ENCODE assay signal across 20 cellular contexts in the genomic region with DNA sequence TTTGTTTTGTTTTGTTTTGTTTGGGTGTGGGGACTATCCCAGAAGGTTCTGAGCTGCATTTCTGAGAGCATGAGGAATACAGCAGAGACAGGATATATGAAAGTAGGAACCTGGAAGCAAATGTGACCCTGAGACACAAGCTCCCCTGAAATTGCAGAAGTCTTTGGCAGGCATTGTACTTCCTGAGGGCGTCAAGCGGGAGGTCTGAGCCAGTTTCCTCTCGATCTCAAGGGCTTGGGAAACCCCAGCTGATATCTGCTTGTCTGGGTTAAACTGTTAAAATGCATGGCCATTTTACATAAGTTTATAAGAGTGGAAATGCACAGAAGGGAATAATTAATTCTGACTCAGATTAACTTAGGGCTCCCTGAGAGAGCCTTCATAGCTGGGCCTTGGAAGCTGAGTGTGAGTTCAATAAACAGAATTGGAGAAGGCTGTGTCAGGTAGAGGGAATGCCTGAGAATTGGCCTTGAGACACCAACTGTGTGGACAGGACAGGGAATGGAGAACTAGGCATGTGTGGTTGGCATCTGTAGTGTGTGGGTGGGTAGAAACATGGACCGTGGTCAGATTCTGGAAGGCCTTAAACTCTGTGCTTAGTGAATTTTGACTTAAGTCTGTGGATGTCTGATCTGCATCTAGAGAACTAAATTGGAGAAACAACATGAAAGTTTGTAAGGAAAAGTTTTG. TPM values are rescaled to one million over a fixed set of nuclear protein-coding genes. Genes with fewer than 3 reads are reported as not detected.
DNase-seq lines count a peak whose midpoint lies in the region; ATAC-seq, FAIRE-seq and TF ChIP-seq lines count a peak whose summit lies in the region.
"Had no signal": no experiment of that assay in that cellular context is flagged by ENCODE, and none has a peak within 500 bp of the region (broad histone marks: within the 10 kb centered on the region; RNA-seq: fewer than 3 reads in every experiment).

No MANE protein-coding gene starts in this region.

- H3K36me3 ChIP-seq in A673 (ENCODE audit: insufficient read depth, low read length, poor library complexity, severe bottlenecking), result no peaks in the 10 kb centered on the region
- no peaks in the 10 kb centered on the region for H3K36me3 ChIP-seq in bronchial epithelial cell (ENCODE audit: control insufficient read depth, insufficient read depth, low read length)
- H3K36me3 ChIP-seq in suprapubic skin, result no peaks in the 10 kb centered on the region
- H3K36me3 ChIP-seq: gastroesophageal sphincter had no signal

- no TSS peak for BruUV-seq in A673 (replicated peaks; lab: Mats Ljungman, UMichigan)

- H3K9me3 ChIP-seq in A673 (ENCODE audit: low read depth, low read length, poor library complexity, severe bottlenecking) (no peaks in the 10 kb centered on the region), suprapubic skin (no peaks in the 10 kb centered on the region)
- H3K9me3 ChIP-seq: Caco-2, gastroesophageal sphincter had no signal

- POLR2A ChIA-PET in A673 (lab: Charles Lee; ENCODE audit: low non-redundant PET), result no interaction called here

- CTCF ChIA-PET in A673 (lab: Charles Lee), result no interaction called here

- DNase-seq in A673 (ENCODE audit: low spot score) (peak; percentile 21), NB4 (ENCODE audit: low read depth) (peak; percentile 40), bronchial epithelial cell (ENCODE audit: low read depth) (no peak), midbrain (lab: John Stamatoyannopoulos, UW) (peak; percentile 21), superior temporal gyrus (ENCODE audit: extremely low spot score) (no peak), suprapubic skin (ENCODE audit: low spot score in 2 of 2) (no peak)
- no peak for DNase-seq in activated naive CD4-positive, alpha-beta T cell treated with anti-CD3 and anti-CD28 coated beads, Interleukin-2, amount 50 U/mL, for 72 hours (ENCODE audit: low spot score in 2 of 2)
- DNase-seq: activated naive CD8-positive, alpha-beta T cell treated with anti-CD3 and anti-CD28 coated beads, Interleukin-2, amount 10 ng/mL, durations not matched to agents 7 days and 5 days; activated T-cell treated with anti-CD3 and anti-CD28 coated beads, Interleukin-2, amount 50 U/mL, for 1 hour; Caco-2; central memory CD4-positive, alpha-beta T cell; HCEC 1CT; immature natural killer cell; SHP77 treated with DMSO at 0.1 percent for 48 hours; small intestine; stimulated activated naive CD4-positive, alpha-beta T cell had no signal

- no peak for ATAC-seq in activated naive CD4-positive, alpha-beta T cell treated with anti-CD3 and anti-CD28 coated beads, Interleukin-2, amount 50 U/mL, for 72 hours
- no peak for ATAC-seq in HG02973 (IDR thresholded peaks at IDR 0.05; ENCODE audit: unreplicated experiment)
- ATAC-seq: gastroesophageal sphincter had no signal

- H3K4me3 ChIP-seq in A673 (ENCODE audit: low read depth, low read length, poor library complexity, severe bottlenecking) (no peak overlapping the region), NB4 (ENCODE audit: low read depth, low read length) (no peak overlapping the region), bronchial epithelial cell (ENCODE audit: low read depth, low read length) (no peak overlapping the region), suprapubic skin (no peak overlapping the region)
- H3K4me3 ChIP-seq: gastroesophageal sphincter had no signal

- WGBS in suprapubic skin, result 53% methylated on average over 4 of the region's 4 CpGs

- TF ChIP-seq POLR2A in NB4 (IDR thresholded peaks at IDR 0.05; ENCODE audit: extremely low read depth, insufficient read length) (no peak), suprapubic skin (IDR thresholded peaks at IDR 0.05) (no peak)

- intact Hi-C loops in A673 (cut with micrococcal nuclease; ENCODE audit: unreplicated experiment), result no loop called here

- no peaks in the 10 kb centered on the region for H3K36me3 Mint-ChIP-seq in activated naive CD4-positive, alpha-beta T cell treated with anti-CD3 and anti-CD28 coated beads, Interleukin-2, amount 50 U/mL, for 72 hours
- H3K36me3 Mint-ChIP-seq: activated naive CD8-positive, alpha-beta T cell treated with anti-CD3 and anti-CD28 coated beads, Interleukin-2, amount 10 ng/mL, durations not matched to agents 7 days and 5 days had no signal

- peaks cover 20% of the 10 kb centered on the region for H3K4me1 ChIP-seq in A673 (ENCODE audit: insufficient read depth, low read length, poor library complexity, severe bottlenecking)
- peaks cover 4% of the 10 kb centered on the region for H3K4me1 ChIP-seq in suprapubic skin

- H3K27me3 ChIP-seq in A673 (replicated peaks; ENCODE audit: insufficient read depth, low read depth, low read length, poor library complexity) (no peaks in the 10 kb centered on the region), bronchial epithelial cell (ENCODE audit: control insufficient read depth, insufficient read depth, low read length) (peaks cover 5% of the 10 kb centered on the region), suprapubic skin (no peaks in the 10 kb centered on the region)
- H3K27me3 ChIP-seq: gastroesophageal sphincter had no signal

- FAIRE-seq in bronchial epithelial cell (lab: Jason Lieb, UNC), result peak; percentile 64
- FAIRE-seq: GM12892, small intestine had no signal

- TF ChIP-seq CTCF in A673 (conservative IDR thresholded peaks at IDR 0.05; ENCODE audit: low read depth, low read length) (no peak), NB4 (IDR thresholded peaks at IDR 0.05; ENCODE audit: low read depth, low read length) (no peak), bronchial epithelial cell (IDR thresholded peaks at IDR 0.05; ENCODE audit: insufficient read depth, low read length, severe bottlenecking) (no peak), suprapubic skin (IDR thresholded peaks at IDR 0.05) (no peak)

- no peak overlapping the region for H3K27ac Mint-ChIP-seq in activated naive CD4-positive, alpha-beta T cell treated with anti-CD3 and anti-CD28 coated beads, Interleukin-2, amount 50 U/mL, for 72 hours
- H3K27ac Mint-ChIP-seq: activated naive CD8-positive, alpha-beta T cell treated with anti-CD3 and anti-CD28 coated beads, Interleukin-2, amount 10 ng/mL, durations not matched to agents 7 days and 5 days; IgD-negative memory B cell; immature natural killer cell had no signal

- H3K27ac ChIP-seq in A673 (ENCODE audit: low read depth, low read length, poor library complexity, severe bottlenecking) (no peak overlapping the region), suprapubic skin (no peak overlapping the region)
- H3K27ac ChIP-seq: gastroesophageal sphincter had no signal

- H3K9me3 Mint-ChIP-seq in activated naive CD4-positive, alpha-beta T cell treated with anti-CD3 and anti-CD28 coated beads, Interleukin-2, amount 50 U/mL, for 72 hours, result no peaks in the 10 kb centered on the region
- H3K9me3 Mint-ChIP-seq: activated naive CD8-positive, alpha-beta T cell treated with anti-CD3 and anti-CD28 coated beads, Interleukin-2, amount 10 ng/mL, durations not matched to agents 7 days and 5 days; IgD-negative memory B cell; immature natural killer cell had no signal

- TF ChIP-seq EP300 in suprapubic skin (IDR thresholded peaks at IDR 0.05), result no peak

RNA-seq across cellular contexts. Expression of gene WIPF3, which starts 53.3 kb away (rescaled TPM):
- 0.17 and 0.21 TPM in 2 replicates for total RNA-seq in A673 (2021)
- under 0.01 TPM in 2 replicates for total RNA-seq in bronchial epithelial cell
- total RNA-seq in suprapubic skin, result 1 to 10 TPM in 1 of 4 donors, under 1 TPM in 3; 0.30 to 1.4 (median 0.58) TPM
- total RNA-seq in activated naive CD4-positive, alpha-beta T cell treated with anti-CD3 and anti-CD28 coated beads, Interleukin-2, amount 50 U/mL, for 72 hours, result not detected
- total RNA-seq: activated naive CD8-positive, alpha-beta T cell treated with anti-CD3 and anti-CD28 coated beads, Interleukin-2, amount 10 ng/mL, durations not matched to agents 7 days and 5 days had no signal

Comparison
In these comparisons a context has a peak if more than half of its experiments do, and no peak if none do; other contexts are left out.
1. DNase-seq: peak in A673 (single experiment), NB4 (single experiment) and midbrain (single experiment); none in bronchial epithelial cell (single experiment), superior temporal gyrus (single experiment), suprapubic skin (0 of 2) and activated naive CD4-positive, alpha-beta T cell treated with anti-CD3 and anti-CD28 coated beads, Interleukin-2, amount 50 U/mL, for 72 hours (0 of 2).